21 cellular contexts compared by ENCODE assay signal in the genomic region with DNA sequence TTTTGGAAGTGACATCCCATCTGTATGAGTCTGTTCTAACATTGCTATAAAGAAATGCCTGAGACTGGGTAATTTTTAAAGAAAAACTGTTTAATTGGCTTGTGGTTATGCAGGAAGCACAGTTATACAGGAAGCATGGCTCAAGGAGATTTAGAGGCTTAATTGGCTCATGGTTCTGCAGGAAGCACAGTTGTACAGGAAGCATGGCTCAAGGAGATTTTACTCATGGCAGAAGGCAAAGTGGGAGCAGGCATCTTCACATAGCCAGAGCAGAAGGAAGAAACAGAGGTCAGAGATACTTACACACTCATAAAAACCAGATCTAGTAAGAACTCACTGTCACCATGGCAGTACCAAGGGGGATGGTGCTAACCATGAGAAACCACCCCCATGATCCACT.
"Had no signal": no experiment of that assay in that cellular context is flagged by ENCODE, and none has a peak within 500 bp of the region (broad histone marks: within the 10 kb centered on the region; RNA-seq: fewer than 3 reads in every experiment).

No MANE protein-coding gene starts in this region.

- H3K27ac Mint-ChIP-seq: activated B cell treated with CpG ODN at 0.5 μM for 24 hours; activated CD4-positive, alpha-beta T cell treated with anti-CD3 and anti-CD28 coated beads, Interleukin-2, amount 10 ng/mL, durations not matched to agents 24 days and 14 days; nephron progenitor cell; stimulated activated naive CD8-positive, alpha-beta T cell treated with anti-CD3 and anti-CD28 coated beads, Interleukin-15, Interleukin-2, amounts not matched to agents 100 ng/mL and 50 ng/mL, for 24 hours; T-helper 2 cell treated with Interferon-gamma antibody and Interleukin-4, amounts not matched to agents 5 μg/mL and 100 μg/mL, for 36 hours had no signal

- ATAC-seq: activated T-cell treated with anti-CD3 and anti-CD28 coated beads, Interleukin-2, amount 50 U/mL, for 4 hours; esophagus mucosa; gastrocnemius medialis; heart left ventricle; left lung had no signal

- H3K4me1 Mint-ChIP-seq: activated B cell treated with CpG ODN at 0.5 μM for 24 hours; activated CD4-positive, alpha-beta T cell treated with anti-CD3 and anti-CD28 coated beads, Interleukin-2, amount 10 ng/mL, durations not matched to agents 24 days and 14 days; central memory CD8-positive, alpha-beta T cell; nephron progenitor cell had no signal

- DNase-seq: activated B cell treated with CpG ODN at 0.5 μM for 24 hours; activated CD4-positive, alpha-beta T cell treated with anti-CD3 and anti-CD28 coated beads, Interleukin-2, amount 10 ng/mL, durations not matched to agents 24 days and 14 days; activated CD8-positive, alpha-beta memory T cell treated with anti-CD3 and anti-CD28 coated beads, Interleukin-2, amount 50 U/mL, for 4 hours; activated naive CD4-positive, alpha-beta T cell treated with anti-CD3 and anti-CD28 coated beads, Interleukin-2, amount 50 U/mL, for 16 hours; activated T-cell treated with anti-CD3 and anti-CD28 coated beads, Interleukin-2, amount 50 U/mL, for 4 hours; colonic mucosa; effector CD4-positive, alpha-beta T cell; gastrocnemius medialis; heart left ventricle; kidney; left lung; midbrain; nephron progenitor cell; nucleus accumbens; stimulated activated CD4-positive, alpha-beta T cell treated with anti-CD3 and anti-CD28 coated beads, Interleukin-15, amount 100 ng/mL, for 24 hours; stimulated activated CD4-positive, alpha-beta T cell treated with anti-CD3 and anti-CD28 coated beads, Interleukin-2, amount 100 ng/mL, for 48 hours; transverse colon had no signal

- H3K4me3 Mint-ChIP-seq: activated B cell treated with CpG ODN at 0.5 μM for 24 hours; activated CD4-positive, alpha-beta T cell treated with anti-CD3 and anti-CD28 coated beads, Interleukin-2, amount 10 ng/mL, durations not matched to agents 24 days and 14 days; activated T-cell treated with anti-CD3 and anti-CD28 coated beads, Interleukin-2, amount 50 U/mL, for 4 hours; central memory CD8-positive, alpha-beta T cell; nephron progenitor cell; stimulated activated naive CD8-positive, alpha-beta T cell treated with anti-CD3 and anti-CD28 coated beads, Interleukin-15, Interleukin-2, amounts not matched to agents 100 ng/mL and 50 ng/mL, for 24 hours; T-helper 2 cell treated with Interferon-gamma antibody and Interleukin-4, amounts not matched to agents 5 μg/mL and 100 μg/mL, for 36 hours had no signal

- H3K9me3 Mint-ChIP-seq: activated CD4-positive, alpha-beta T cell treated with anti-CD3 and anti-CD28 coated beads, Interleukin-2, amount 10 ng/mL, durations not matched to agents 24 days and 14 days had no signal

- H3K27me3 Mint-ChIP-seq: activated B cell treated with CpG ODN at 0.5 μM for 24 hours; activated CD4-positive, alpha-beta T cell treated with anti-CD3 and anti-CD28 coated beads, Interleukin-2, amount 10 ng/mL, durations not matched to agents 24 days and 14 days; central memory CD8-positive, alpha-beta T cell; stimulated activated naive CD8-positive, alpha-beta T cell treated with anti-CD3 and anti-CD28 coated beads, Interleukin-15, Interleukin-2, amounts not matched to agents 100 ng/mL and 50 ng/mL, for 24 hours had no signal
